14 cellular contexts compared by ENCODE assay signal in genomic region chr5:88092358-88092757, GRCh38.
DNase-seq lines count a peak whose midpoint lies in the region; ATAC-seq and TF ChIP-seq lines count a peak whose summit lies in the region.
"Had no signal": no experiment of that assay in that cellular context is flagged by ENCODE, and none has a peak within 500 bp of the region (broad histone marks: within the 10 kb centered on the region; RNA-seq: fewer than 3 reads in every experiment).

No MANE protein-coding gene starts in this region.

- peak overlapping the region; percentile 16; the same call in 1 of the 2 replicates for H3K4me3 ChIP-seq in HUES48 (ENCODE audit: low read depth, low read length)
- peak overlapping the region; percentile 14 for H3K4me3 ChIP-seq in iPS-18a (ENCODE audit: low read length)
- H3K4me3 ChIP-seq: GM23248, SJCRH30 had no signal

- peak; percentile 26 for DNase-seq in WTC11 (ENCODE audit: low spot score)
- no peak for DNase-seq in SKM-1 (lab: John Stamatoyannopoulos, UW; ENCODE audit: unreplicated experiment)
- DNase-seq in cerebellar cortex (ENCODE audit: low spot score), result no peak
- no peak for DNase-seq in DMS153 treated with DMSO at 0.1 percent for 48 hours (lab: John Stamatoyannopoulos, UW; ENCODE audit: unreplicated experiment)
- DNase-seq: COR-L47, GM23248, HFFc6, NCI-H187 treated with DMSO at 0.1 percent for 48 hours, NCI-H446, NCI-H748 treated with DMSO at 0.1 percent for 48 hours had no signal

- no peaks in the 10 kb centered on the region for H3K9me3 Mint-ChIP-seq in WTC11
- H3K9me3 Mint-ChIP-seq: HFFc6 had no signal

- H3K27ac Mint-ChIP-seq in WTC11, result no peak overlapping the region
- H3K27ac Mint-ChIP-seq: HFFc6 had no signal

- H3K9ac ChIP-seq in HUES48 (ENCODE audit: low read depth, low read length), result no peak overlapping the region
- H3K9ac ChIP-seq in iPS-18a (ENCODE audit: low read length), result no peak overlapping the region
- H3K9ac ChIP-seq: GM23248 had no signal

- CTCF ChIA-PET in WTC11 (lab: Charles Lee), result no interaction called here

- no peaks in the 10 kb centered on the region for H3K9me3 ChIP-seq in HUES48 (ENCODE audit: control insufficient read depth, insufficient read depth, low read length)
- H3K9me3 ChIP-seq in iPS-18a (ENCODE audit: control insufficient read depth, low read depth, low read length), result no peaks in the 10 kb centered on the region
- H3K9me3 ChIP-seq: SJCRH30 had no signal

- POLR2A ChIA-PET in WTC11 (lab: Charles Lee), result no interaction called here

- ATAC-seq in WTC11 (peak; percentile 87), GM19455 (IDR thresholded peaks at IDR 0.05; ENCODE audit: unreplicated experiment) (no peak)

- H3K4me1 ChIP-seq in HUES48 (ENCODE audit: control insufficient read depth, insufficient read depth, low read length), result peaks cover 25% of the 10 kb centered on the region
- H3K4me1 ChIP-seq in iPS-18a (ENCODE audit: control insufficient read depth, low read depth, low read length), result peaks cover 18% of the 10 kb centered on the region
- H3K4me1 ChIP-seq: SJCRH30 had no signal

- no peaks in the 10 kb centered on the region; the same call in 1 of the 2 replicates for H3K27me3 Mint-ChIP-seq in WTC11 (ENCODE audit: low read depth)

- H3K4me1 Mint-ChIP-seq in WTC11, result peaks cover 28% of the 10 kb centered on the region

- no peak for TF ChIP-seq CTCF in WTC11 (IDR thresholded peaks at IDR 0.05)

- H3K4me3 Mint-ChIP-seq in WTC11, result no peak overlapping the region
- H3K4me3 Mint-ChIP-seq: HFFc6 had no signal

- H3K36me3 ChIP-seq in HUES48 (ENCODE audit: control insufficient read depth, insufficient read depth, low read length) (no peaks in the 10 kb centered on the region), iPS-18a (ENCODE audit: control insufficient read depth, low read depth, low read length) (no peaks in the 10 kb centered on the region)
- H3K36me3 ChIP-seq: SJCRH30 had no signal

- H3K27ac ChIP-seq in HUES48 (ENCODE audit: low read depth, low read length) (peak overlapping the region; percentile 57), iPS-18a (ENCODE audit: low read length) (no peak overlapping the region)
- H3K27ac ChIP-seq: GM23248, SJCRH30 had no signal

- H3K36me3 Mint-ChIP-seq in WTC11, result no peaks in the 10 kb centered on the region

- no peaks in the 10 kb centered on the region for H3K27me3 ChIP-seq in HUES48 (ENCODE audit: control insufficient read depth, insufficient read depth, low read length)
- no peaks in the 10 kb centered on the region for H3K27me3 ChIP-seq in iPS-18a (ENCODE audit: control insufficient read depth, insufficient read depth, low read length)
- H3K27me3 ChIP-seq: SJCRH30 had no signal

TF ChIP-seq in WTC11, 78 proteins besides CTCF, POLR2A, EP300 and RAD21:
- TF ChIP-seq IRF1 (CRISPR knock-in tag; IDR thresholded peaks at IDR 0.05) (no peak), ZNF425 (CRISPR knock-in tag; conservative IDR thresholded peaks at IDR 0.05) (no peak), ZNF532 (CRISPR knock-in tag; IDR thresholded peaks at IDR 0.05; ENCODE audit: borderline replicate concordance) (no peak), NR2C2 (CRISPR knock-in tag; IDR thresholded peaks at IDR 0.05) (no peak), MLX (CRISPR knock-in tag; IDR thresholded peaks at IDR 0.05) (no peak), SOX15 (CRISPR knock-in tag; IDR thresholded peaks at IDR 0.05) (no peak), IRF2 (CRISPR knock-in tag; IDR thresholded peaks at IDR 0.05; ENCODE audit: borderline replicate concordance, low read depth) (no peak), ZBTB43 (CRISPR knock-in tag; IDR thresholded peaks at IDR 0.05) (no peak), FOXJ3 (CRISPR knock-in tag; IDR thresholded peaks at IDR 0.05; ENCODE audit: borderline replicate concordance) (no peak), GTF2I (CRISPR knock-in tag; conservative IDR thresholded peaks at IDR 0.05) (no peak), ATF1 (CRISPR knock-in tag; IDR thresholded peaks at IDR 0.05) (no peak), SMAD3 (CRISPR knock-in tag; IDR thresholded peaks at IDR 0.05; ENCODE audit: borderline replicate concordance) (no peak), ZNF138 (CRISPR knock-in tag; conservative IDR thresholded peaks at IDR 0.05) (no peak), ZNF232 (CRISPR knock-in tag; IDR thresholded peaks at IDR 0.05) (no peak)
